ENCODE assay signal across 12 cellular contexts in genomic region chr9:1876891-1877496, GRCh38.
"Had no signal": no experiment of that assay in that cellular context is flagged by ENCODE, and none has a peak within 500 bp of the region (broad histone marks: within the 10 kb centered on the region; RNA-seq: fewer than 3 reads in every experiment).

No MANE protein-coding gene starts in this region.

- DNase-seq: activated CD4-positive, alpha-beta T cell treated with anti-CD3 and anti-CD28 coated beads for 1 hour; anterior cingulate cortex; cerebellar nuclear complex; endodermal cell; erythroblast; hippocampal formation; mesendoderm; SJCRH30; trophoblast cell had no signal

- H3K9me3 Mint-ChIP-seq: activated naive CD4-positive, alpha-beta T cell treated with anti-CD3 and anti-CD28 coated beads, Interleukin-2, amount 50 U/mL, for 72 hours; activated T-cell treated with anti-CD3 and anti-CD28 coated beads, Interleukin-2, amount 50 U/mL, for 72 hours; endodermal cell; neural crest cell had no signal

- H3K27ac Mint-ChIP-seq: activated T-cell treated with anti-CD3 and anti-CD28 coated beads, Interleukin-2, amount 50 U/mL, for 72 hours; endodermal cell had no signal

- H3K4me1 Mint-ChIP-seq: endodermal cell, neural crest cell had no signal

- H3K4me3 Mint-ChIP-seq: endodermal cell, neural crest cell had no signal
